ENCODE assay signal across 19 cellular contexts in genomic region chr10:13795653-13796555, GRCh38.
DNase-seq lines count a peak whose midpoint lies in the region; ATAC-seq, FAIRE-seq and TF ChIP-seq lines count a peak whose summit lies in the region.
"Had no signal": no experiment of that assay in that cellular context is flagged by ENCODE, and none has a peak within 500 bp of the region (broad histone marks: within the 10 kb centered on the region; RNA-seq: fewer than 3 reads in every experiment).

No MANE protein-coding gene starts in this region.

- H2AFZ ChIP-seq in OCI-LY3 (ENCODE audit: low read depth, low read length) = no peak overlapping the region; the same call in 1 of the 2 replicates
- H2AFZ ChIP-seq: GM23248 had no signal

- H3K27me3 ChIP-seq in OCI-LY3 (ENCODE audit: low read depth, low read length) = peaks cover 9% of the 10 kb centered on the region
- H3K27me3 ChIP-seq: ovary, SJSA1 had no signal

- peak overlapping the region; percentile 20; the same call in 1 of the 2 replicates for H3K4me2 ChIP-seq in OCI-LY3 (ENCODE audit: low read length)

- FAIRE-seq in GM18507 (lab: Jason Lieb, UNC) = peak; percentile 76

- TF ChIP-seq CTCF in OCI-LY3 (IDR thresholded peaks at IDR 0.05; ENCODE audit: low read depth, low read length) (no peak), mesothelial cell of epicardium (IDR thresholded peaks at IDR 0.05; ENCODE audit: unreplicated experiment) (no peak)

- ATAC-seq in GM21447 (IDR thresholded peaks at IDR 0.05; ENCODE audit: unreplicated experiment) (peak; percentile 77), left lobe of liver (peak; percentile 46), HG03439 (IDR thresholded peaks at IDR 0.05; ENCODE audit: unreplicated experiment) (no peak)
- ATAC-seq: activated CD4-positive, CD25-positive, alpha-beta regulatory T cell treated with anti-CD3 and anti-CD28 coated beads, Interleukin-2, amount 50 U/mL, for 24 hours; esophagus mucosa had no signal

- no peaks in the 10 kb centered on the region for H4K20me1 ChIP-seq in OCI-LY3 (ENCODE audit: insufficient read depth, low read length)

- H3K27me3 Mint-ChIP-seq in mesothelial cell of epicardium (ENCODE audit: low read depth) = no peaks in the 10 kb centered on the region
- H3K27me3 Mint-ChIP-seq: type B pancreatic cell had no signal

- H3K79me2 ChIP-seq in OCI-LY3 (ENCODE audit: low read length) = no peaks in the 10 kb centered on the region

- H3K27ac ChIP-seq in OCI-LY3 (ENCODE audit: low read length) = no peak overlapping the region
- H3K27ac ChIP-seq: GM23248, ovary, SJSA1 had no signal

- H3K9me3 ChIP-seq in OCI-LY3 (ENCODE audit: insufficient read depth, low read length) = no peaks in the 10 kb centered on the region
- H3K9me3 ChIP-seq: Caco-2, ovary, SJSA1 had no signal

- no peak overlapping the region for H3K27ac Mint-ChIP-seq in mesothelial cell of epicardium
- H3K27ac Mint-ChIP-seq: type B pancreatic cell had no signal

- H3K36me3 Mint-ChIP-seq in mesothelial cell of epicardium = peaks cover 6% of the 10 kb centered on the region
- H3K36me3 Mint-ChIP-seq: IgD-negative memory B cell had no signal

- no peaks in the 10 kb centered on the region for H3K36me3 ChIP-seq in OCI-LY3 (replicated peaks; ENCODE audit: low read depth, low read length)
- H3K36me3 ChIP-seq: ovary, SJSA1 had no signal

- H3K4me1 ChIP-seq in OCI-LY3 (ENCODE audit: low read length) = peaks cover 10% of the 10 kb centered on the region
- H3K4me1 ChIP-seq: Caco-2, SJSA1 had no signal

- no peak overlapping the region for H3K4me3 ChIP-seq in OCI-LY3 (ENCODE audit: low read length)
- H3K4me3 ChIP-seq: GM23248, lung, ovary, SJSA1 had no signal

- H3K9ac ChIP-seq in OCI-LY3 (ENCODE audit: low read length) = no peak overlapping the region
- H3K9ac ChIP-seq: GM23248 had no signal

- no peaks in the 10 kb centered on the region for H3K9me3 Mint-ChIP-seq in mesothelial cell of epicardium
- H3K9me3 Mint-ChIP-seq: IgD-negative memory B cell, type B pancreatic cell had no signal

- DNase-seq in GM18507 (ENCODE audit: extremely low spot score, insufficient read length, low read depth) (no peak), left lobe of liver (ENCODE audit: low spot score) (no peak), mesothelial cell of epicardium (ENCODE audit: low spot score in 2 of 2, unreplicated experiment in 2 of 2) (no peak), putamen (ENCODE audit: low spot score) (no peak)
- DNase-seq in stimulated activated CD4-positive, alpha-beta T cell treated with anti-CD3 and anti-CD28 coated beads, Interleukin-4, amount 100 ng/mL, for 24 hours = no peak
- DNase-seq: activated effector memory CD4-positive, alpha-beta T cell treated with anti-CD3 and anti-CD28 coated beads, Interleukin-2, amount 50 U/mL, for 16 hours; Caco-2; cerebellar nuclear complex; GM23248; ovary had no signal

- peaks cover 8% of the 10 kb centered on the region for H3K4me1 Mint-ChIP-seq in mesothelial cell of epicardium

- H3K4me3 Mint-ChIP-seq in mesothelial cell of epicardium = no peak overlapping the region
- H3K4me3 Mint-ChIP-seq: type B pancreatic cell had no signal
